In genomic region chr19:7373862-7374261, GRCh38 we compare ENCODE assay signal across 13 cellular contexts. TPM values are rescaled to one million over a fixed set of nuclear protein-coding genes. Genes with fewer than 3 reads are reported as not detected.
DNase-seq lines count a peak whose midpoint lies in the region; ATAC-seq, FAIRE-seq and TF ChIP-seq lines count a peak whose summit lies in the region.
"Had no signal": no experiment of that assay in that cellular context is flagged by ENCODE, and none has a peak within 500 bp of the region (broad histone marks: within the 10 kb centered on the region; RNA-seq: fewer than 3 reads in every experiment).

No MANE protein-coding gene starts in this region.

- CTCF ChIA-PET in A549 (lab: Yijun Ruan, JAX) = interaction anchor here (0.6 to 1.8 kb wide), 4 partner anchors 8 to 268 kb away, joined by 3 to 7 read pairs (median 3); no protein-coding TSS in a partner anchor

- intact Hi-C loops in ascending aorta (cut with DNase I) = no loop called here

- H3K27me3 ChIP-seq in ascending aorta = no peaks in the 10 kb centered on the region

- POLR2A ChIA-PET in A549 (lab: Yijun Ruan, JAX) = no interaction called here

- TF ChIP-seq CTCF in A549 (IDR thresholded peaks at IDR 0.05) (no peak), fibroblast of mammary gland (conservative IDR thresholded peaks at IDR 0.05; ENCODE audit: control insufficient read depth, insufficient read depth, low read depth, low read length) (no peak), ascending aorta (IDR thresholded peaks at IDR 0.05) (no peak)

- no peak overlapping the region for H3K4me3 ChIP-seq in A549
- no peak overlapping the region for H3K4me3 ChIP-seq in fibroblast of mammary gland (ENCODE audit: control insufficient read depth, low read depth, low read length)
- no peak overlapping the region for H3K4me3 ChIP-seq in ascending aorta

- peak in 1 of 2 experiments; percentile 46; a peak in 2 of 6 replicates for ATAC-seq in A549
- no peak for ATAC-seq in GM18511 (IDR thresholded peaks at IDR 0.05; ENCODE audit: unreplicated experiment)
- ATAC-seq: WTC11 had no signal

- no peak for TF ChIP-seq RAD21 in A549 (conservative IDR thresholded peaks at IDR 0.05 in 1 of 2, IDR thresholded peaks at IDR 0.05 in 1 of 2)

- TF ChIP-seq EP300 in A549 (IDR thresholded peaks at IDR 0.05) = no peak

- no peak for TF ChIP-seq POLR2A in A549 (IDR thresholded peaks at IDR 0.05; ENCODE audit: low read length)
- TF ChIP-seq POLR2A in GM12892 (IDR thresholded peaks at IDR 0.05; ENCODE audit: low read depth, low read length) = no peak

- 69% methylated on average over 4 of the region's 6 CpGs for WGBS in A549 (ENCODE audit: missing lambda C conversion rate)

- no peak for FAIRE-seq in A549 (lab: Jason Lieb, UNC)
- no peak for FAIRE-seq in GM12892 (lab: Jason Lieb, UNC)
- FAIRE-seq: endometrium, urothelium cell line had no signal

- H3K9me3 ChIP-seq in A549 (no peaks in the 10 kb centered on the region), ascending aorta (no peaks in the 10 kb centered on the region)

- no peak overlapping the region for H3K4me2 ChIP-seq in A549

- H3K27ac ChIP-seq in A549 = no peak overlapping the region
- H3K27ac ChIP-seq in ascending aorta = no peak overlapping the region

- no peaks in the 10 kb centered on the region for H3K36me3 ChIP-seq in ascending aorta

- no peaks in the 10 kb centered on the region for H3K4me1 ChIP-seq in A549
- H3K4me1 ChIP-seq in ascending aorta = no peaks in the 10 kb centered on the region

- no peak for DNase-seq in A549 (ENCODE audit: low read depth in 1 of 2, low spot score in 1 of 2)
- DNase-seq in ELR (ENCODE audit: low read depth) = peak; percentile 52
- DNase-seq in RPMI7951 (ENCODE audit: low read depth) = peak; percentile 35
- peak; percentile 21 for DNase-seq in fibroblast of mammary gland (ENCODE audit: low read depth)
- no peak for DNase-seq in ascending aorta (ENCODE audit: low spot score in 2 of 2)
- no peak for DNase-seq in NAMALWA (ENCODE audit: low spot score)
- DNase-seq in GM12892 (ENCODE audit: insufficient read length) = no peak
- DNase-seq: NCI-H1092; stimulated activated naive CD4-positive, alpha-beta T cell had no signal

TF ChIP-seq in A549, 52 proteins besides CTCF, POLR2A, EP300 and RAD21:
- TF ChIP-seq FOSB (CRISPR knock-in tag; IDR thresholded peaks at IDR 0.05) (no peak), BHLHE40 (IDR thresholded peaks at IDR 0.05; ENCODE audit: low read depth, low read length) (no peak), FOSL2 (IDR thresholded peaks at IDR 0.05) (no peak), FOSL2 (CRISPR knock-in tag; IDR thresholded peaks at IDR 0.05) (peak; percentile 60), USF2 (IDR thresholded peaks at IDR 0.05) (peak; percentile 35; the same call in 1 of the 2 replicates)

RNA-seq across cellular contexts. Expression of gene ARHGEF18, which starts 25.1 kb away (rescaled TPM):
- 5.7 and 7.4 TPM in 2 replicates for polyA plus RNA-seq in A549 (2011; rRNA removed)
- 8.9 and 12.3 TPM in 2 replicates for polyA plus RNA-seq in A549 (2012; cell fraction: cytosol; rRNA removed)
- polyA plus RNA-seq in A549 (2012; cell fraction: nucleus; rRNA removed) = 26.0 and 30.4 TPM in 2 replicates
- 16.8 to 20.7 TPM (median 18.6 TPM) in 3 replicates for polyA plus RNA-seq in A549 (2017; fragmentation: RNase III; extraction: RNeasy Plus Mini Kit Qiagen cat#74134 plus additional on column Dnase treatment)
- 14.3 and 23.8 TPM in 2 replicates for polyA minus RNA-seq in A549 (2011; rRNA and poly(A)+ RNA removed)
- total RNA-seq in RPMI7951 (2014; rRNA removed; shearing (Covaris generic)) = 19.3 and 26.3 TPM in 2 replicates
- 31.3 TPM for total RNA-seq in ascending aorta
- 3.8 TPM for polyA plus RNA-seq in GM12892 (2012; ENCODE audit: missing spikeins)

Comparison
In these comparisons a context has a peak if more than half of its experiments do, and no peak if none do; other contexts are left out.
1. DNase-seq: peak in ELR (single experiment), RPMI7951 (single experiment) and fibroblast of mammary gland (single experiment); none in A549 (0 of 2), ascending aorta (0 of 2), NAMALWA (single experiment) and GM12892 (single experiment).